ENCODE assay signal across 2 cellular contexts in genomic region chr16:28984091-28984490, GRCh38.
TF ChIP-seq lines count a peak whose summit lies in the region.

No MANE protein-coding gene starts in this region.

TF ChIP-seq in H1, 55 proteins besides CTCF, POLR2A, EP300 and RAD21:
- TF ChIP-seq POLR2AphosphoS5 (IDR thresholded peaks at IDR 0.05; ENCODE audit: low read depth, low read length) (no peak), E2F6 (IDR thresholded peaks at IDR 0.05) (no peak), KDM1A (IDR thresholded peaks at IDR 0.05; ENCODE audit: borderline replicate concordance, low read length) (no peak), SAP30 (IDR thresholded peaks at IDR 0.05; ENCODE audit: insufficient read depth, insufficient replicate concordance, low read length) (no peak), HDAC6 (IDR thresholded peaks at IDR 0.05; ENCODE audit: low read depth, low read length) (no peak)

TF ChIP-seq in GM12891, 5 proteins besides CTCF, POLR2A, EP300 and RAD21:
- TF ChIP-seq POLR2AphosphoS5 (IDR thresholded peaks at IDR 0.05; ENCODE audit: low read depth, low read length) (no peak), PAX5 (IDR thresholded peaks at IDR 0.05; ENCODE audit: insufficient read depth, low read length, severe bottlenecking) (no peak), POU2F2 (IDR thresholded peaks at IDR 0.05; ENCODE audit: low read depth, low read length) (no peak), TAF1 (IDR thresholded peaks at IDR 0.05; ENCODE audit: low read depth, low read length) (no peak), SPI1 (IDR thresholded peaks at IDR 0.05; ENCODE audit: low read depth, low read length) (no peak)
